ENCODE assay signal across 24 cellular contexts in the genomic region with DNA sequence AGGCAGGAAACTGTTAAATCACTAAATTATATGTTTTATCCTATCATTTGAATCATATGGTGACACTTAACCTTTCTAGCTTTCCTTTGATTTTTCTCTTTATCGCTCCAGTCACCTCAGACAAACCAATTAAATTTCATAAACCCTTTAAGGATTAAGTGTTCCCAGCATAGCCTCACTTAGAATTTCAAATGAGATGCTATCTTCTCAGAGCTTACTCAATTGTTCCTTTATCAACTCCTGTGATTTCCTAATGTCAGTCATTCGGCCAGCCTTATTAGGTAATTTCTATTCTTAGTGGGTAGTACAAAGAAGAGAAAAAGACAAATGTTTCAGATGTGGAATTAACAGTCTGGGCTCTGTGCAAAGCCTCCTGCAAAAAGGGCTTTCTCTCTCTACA.
"Had no signal": no experiment of that assay in that cellular context is flagged by ENCODE, and none has a peak within 500 bp of the region (broad histone marks: within the 10 kb centered on the region; RNA-seq: fewer than 3 reads in every experiment).

No MANE protein-coding gene starts in this region.

- H3K36me3 ChIP-seq: colonic mucosa, esophagus muscularis mucosa, suprapubic skin, transverse colon, uterus had no signal

- H3K9me3 ChIP-seq: colonic mucosa had no signal

- H3K4me1 ChIP-seq: colonic mucosa, esophagus muscularis mucosa, suprapubic skin, transverse colon, uterus had no signal

- DNase-seq: activated CD4-positive, alpha-beta T cell treated with anti-CD3 and anti-CD28 coated beads for 36 hours; activated CD4-positive, alpha-beta T cell treated with anti-CD3 and anti-CD28 coated beads, Interleukin-2, amount 50 U/mL, for 4 hours; activated CD8-positive, alpha-beta memory T cell treated with anti-CD3 and anti-CD28 coated beads for 24 hours; activated CD8-positive, alpha-beta memory T cell treated with anti-CD3 and anti-CD28 coated beads, Interleukin-2, amount 50 U/mL, for 4 hours; activated naive CD4-positive, alpha-beta T cell; activated T-cell treated with anti-CD3 and anti-CD28 coated beads, Interleukin-2, amount 50 U/mL, for 4 hours; amniotic stem cell; colonic mucosa; dorsolateral prefrontal cortex; effector memory CD8-positive, alpha-beta T cell; glutamatergic neuron; hippocampal formation; left colon; mucosa of descending colon; nephron progenitor cell; right cardiac atrium; stimulated activated CD4-positive, alpha-beta T cell treated with anti-CD3 and anti-CD28 coated beads, Interleukin-12 subunit alpha, Interleukin-12 subunit beta, amount 100 ng/mL, for 4 hours; stimulated activated CD4-positive, alpha-beta T cell treated with anti-CD3 and anti-CD28 coated beads, Interleukin-4, amount 100 ng/mL, for 4 hours; stimulated activated naive CD8-positive, alpha-beta T cell treated with anti-CD3 and anti-CD28 coated beads, Interleukin-15, amount 100 ng/mL, for 72 hours; T-helper 1 cell; transverse colon; uterus had no signal

- H3K27me3 ChIP-seq: colonic mucosa, dorsolateral prefrontal cortex, esophagus muscularis mucosa, suprapubic skin, transverse colon, uterus had no signal

- ATAC-seq: activated CD4-positive, alpha-beta T cell treated with anti-CD3 and anti-CD28 coated beads for 36 hours; activated T-cell treated with anti-CD3 and anti-CD28 coated beads, Interleukin-2, amount 50 U/mL, for 4 hours; effector memory CD8-positive, alpha-beta T cell; left colon; mucosa of descending colon; right cardiac atrium; stimulated activated naive CD8-positive, alpha-beta T cell treated with anti-CD3 and anti-CD28 coated beads, Interleukin-15, amount 100 ng/mL, for 72 hours had no signal

- H3K4me3 ChIP-seq: colonic mucosa, dorsolateral prefrontal cortex, esophagus muscularis mucosa, mucosa of descending colon, suprapubic skin, transverse colon, uterus had no signal

- H3K27ac ChIP-seq: colonic mucosa, dorsolateral prefrontal cortex, esophagus muscularis mucosa, transverse colon, uterus had no signal
